In genomic region chr2:100562613-100563406, GRCh38 we compare ENCODE assay signal across 8 cellular contexts.
DNase-seq lines count a peak whose midpoint lies in the region; ATAC-seq and TF ChIP-seq lines count a peak whose summit lies in the region.

TSS of gene PDCL3 (plus strand) at chr2:100562993. CDS start at chr2:100563068, 75 bp downstream.

- no peak; the same call in 1 of the 2 replicates for TF ChIP-seq CTCF in MM.1S (IDR thresholded peaks at IDR 0.05; ENCODE audit: low read length)
- TF ChIP-seq CTCF in nephron progenitor cell (IDR thresholded peaks at IDR 0.05): no peak

- peak within 1 kb of the TSS; percentile 97 for H2AFZ ChIP-seq in MM.1S (ENCODE audit: low read length)

- H3K4me3 ChIP-seq in HAP-1 (peak within 1 kb of the TSS; percentile 76), MM.1S (ENCODE audit: low read length) (peak within 1 kb of the TSS; percentile 93)

- H3K9me3 ChIP-seq in HAP-1: no peaks in the 10 kb centered on the region
- H3K9me3 ChIP-seq in MM.1S (replicated peaks; ENCODE audit: insufficient read depth, low read length): no peaks in the 10 kb centered on the region

- H3K27me3 ChIP-seq in HAP-1 (ENCODE audit: low read depth) (no peaks in the 10 kb centered on the region), MM.1S (replicated peaks; ENCODE audit: insufficient read depth, low read length) (no peaks in the 10 kb centered on the region)

- in situ Hi-C loops in HAP-1 (cut with MboI; ENCODE audit: low sequenced_read_pairs): loop anchor here (5.0 kb wide), 1 partner anchor 146 kb away; the partner anchor contains the start of gene CHST10

- H3K27me3 Mint-ChIP-seq in nephron progenitor cell (ENCODE audit: low read depth, poor library complexity): no peaks in the 10 kb centered on the region
- no peaks in the 10 kb centered on the region for H3K27me3 Mint-ChIP-seq in stimulated activated naive CD8-positive, alpha-beta T cell treated with anti-CD3 and anti-CD28 coated beads, Interleukin-15, amount 100 ng/mL, for 72 hours

- ATAC-seq in stimulated activated naive CD8-positive, alpha-beta T cell treated with anti-CD3 and anti-CD28 coated beads, Interleukin-15, amount 100 ng/mL, for 72 hours: peak; percentile 95

- peaks cover 18% of the 10 kb centered on the region for H3F3A ChIP-seq in MM.1S (ENCODE audit: insufficient read depth, low read length)

- peaks cover 6% of the 10 kb centered on the region for H3K9me3 Mint-ChIP-seq in nephron progenitor cell
- no peaks in the 10 kb centered on the region for H3K9me3 Mint-ChIP-seq in stimulated activated naive CD8-positive, alpha-beta T cell treated with anti-CD3 and anti-CD28 coated beads, Interleukin-15, amount 100 ng/mL, for 72 hours

- DNase-seq in GDM1 (lab: John Stamatoyannopoulos, UW) (peak; percentile 98), HAP-1 (ENCODE audit: low spot score in 2 of 2) (peak; percentile 94 to 95), MM.1S (peak; percentile 99), SIG-M5 (lab: John Stamatoyannopoulos, UW) (peak; percentile 97), activated gamma-delta T cell (lab: John Stamatoyannopoulos, UW) (peak; percentile 90), fibroblast of the conjunctiva (ENCODE audit: low read depth) (peak; percentile 99), nephron progenitor cell (peak; percentile 93)
- peak; percentile 96 to 97 for DNase-seq in stimulated activated naive CD8-positive, alpha-beta T cell treated with anti-CD3 and anti-CD28 coated beads, Interleukin-15, amount 100 ng/mL, for 72 hours

- peak within 1 kb of the TSS; percentile 91 for H3K4me3 Mint-ChIP-seq in nephron progenitor cell
- H3K4me3 Mint-ChIP-seq in stimulated activated naive CD8-positive, alpha-beta T cell treated with anti-CD3 and anti-CD28 coated beads, Interleukin-15, amount 100 ng/mL, for 72 hours: peak within 1 kb of the TSS; percentile 84 to 96

- H3K36me3 ChIP-seq in HAP-1 (replicated peaks) (0 out of 2 replicates have a peak, but pooled peaks cover 3% of the 10 kb centered on the region), MM.1S (replicated peaks; ENCODE audit: insufficient read depth, low read length) (no peaks in the 10 kb centered on the region)

- H3K4me1 ChIP-seq in HAP-1 (peaks cover 4% of the 10 kb centered on the region), MM.1S (ENCODE audit: low read length) (peaks cover 10% of the 10 kb centered on the region)

- peaks cover 24% of the 10 kb centered on the region for H3K36me3 Mint-ChIP-seq in nephron progenitor cell (ENCODE audit: low read depth)

- peaks cover 14% of the 10 kb centered on the region; the same call in 1 of the 2 replicates for H3K79me2 ChIP-seq in MM.1S (ENCODE audit: low read length)

- no peaks in the 10 kb centered on the region for H4K20me1 ChIP-seq in MM.1S (ENCODE audit: insufficient read depth, low read length)

- H3K9me2 ChIP-seq in MM.1S (replicated peaks; ENCODE audit: insufficient read depth, low read length): no peaks in the 10 kb centered on the region

- H3K27ac ChIP-seq in MM.1S (ENCODE audit: low read length): peak within 1 kb of the TSS; percentile 81

- H3K4me1 Mint-ChIP-seq in nephron progenitor cell: peaks cover 31% of the 10 kb centered on the region
- peaks cover 66% of the 10 kb centered on the region for H3K4me1 Mint-ChIP-seq in stimulated activated naive CD8-positive, alpha-beta T cell treated with anti-CD3 and anti-CD28 coated beads, Interleukin-15, amount 100 ng/mL, for 72 hours

- peak within 1 kb of the TSS; percentile 91 for H3K4me2 ChIP-seq in MM.1S (ENCODE audit: low read depth, low read length)

- H3K27ac Mint-ChIP-seq in nephron progenitor cell: peak within 1 kb of the TSS; percentile 98
- peak within 1 kb of the TSS; percentile 95 to 98 for H3K27ac Mint-ChIP-seq in stimulated activated naive CD8-positive, alpha-beta T cell treated with anti-CD3 and anti-CD28 coated beads, Interleukin-15, amount 100 ng/mL, for 72 hours

- peak within 1 kb of the TSS; percentile 89 for H3K9ac ChIP-seq in MM.1S (ENCODE audit: low read length)

Comparison
In these comparisons a context has a peak if more than half of its experiments do, and no peak if none do; other contexts are left out.
1. Peak in every context shown above with its lines: DNase-seq, ATAC-seq, H3K4me3 ChIP-seq and H3K27ac ChIP-seq.